10 cellular contexts compared by ENCODE assay signal in the genomic region with DNA sequence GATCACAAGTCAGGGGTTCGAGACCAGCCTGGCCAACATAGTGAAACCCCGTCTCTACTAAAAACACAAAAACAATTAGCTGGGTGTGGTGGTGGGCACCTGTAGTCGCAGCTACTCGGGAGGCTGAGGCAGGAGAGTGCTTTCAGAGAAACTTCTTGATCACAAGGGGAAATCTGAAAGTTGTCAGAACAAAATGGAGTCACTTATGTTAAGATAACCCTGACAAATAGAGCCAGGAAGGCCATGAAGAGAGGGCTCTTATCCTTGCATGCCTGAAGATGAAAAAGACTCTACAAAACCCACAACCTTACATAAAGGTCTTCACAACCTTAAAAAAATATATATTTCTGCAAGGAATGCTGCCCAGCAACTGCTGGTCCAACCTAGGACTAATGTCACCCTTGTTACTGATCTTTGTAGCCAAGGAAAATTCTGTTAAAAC. TPM values are rescaled to one million over a fixed set of nuclear protein-coding genes. Genes with fewer than 3 reads are reported as not detected.
DNase-seq lines count a peak whose midpoint lies in the region; ATAC-seq, FAIRE-seq and TF ChIP-seq lines count a peak whose summit lies in the region.
"Had no signal": no experiment of that assay in that cellular context is flagged by ENCODE, and none has a peak within 500 bp of the region (broad histone marks: within the 10 kb centered on the region; RNA-seq: fewer than 3 reads in every experiment).

No MANE protein-coding gene starts in this region.

- no peak overlapping the region for H2AFZ ChIP-seq in MM.1S (ENCODE audit: low read length)
- H2AFZ ChIP-seq in neural progenitor cell (replicated peaks): no peak overlapping the region

- TF ChIP-seq EP300 in tibial nerve (IDR thresholded peaks at IDR 0.05): no peak

- H4K20me1 ChIP-seq in MM.1S (ENCODE audit: insufficient read depth, low read length) (no peaks in the 10 kb centered on the region), neural progenitor cell (ENCODE audit: low read depth) (no peaks in the 10 kb centered on the region)

- H3K36me3 ChIP-seq in MM.1S (replicated peaks; ENCODE audit: insufficient read depth, low read length): no peaks in the 10 kb centered on the region
- H3K36me3 ChIP-seq in neural progenitor cell: peaks cover 4% of the 10 kb centered on the region
- peaks cover 0 to 3% (median 0%) of the 10 kb centered on the region in 3 donors for H3K36me3 ChIP-seq in tibial nerve

- H3K9me3 ChIP-seq in MM.1S (replicated peaks; ENCODE audit: insufficient read depth, low read length) (no peaks in the 10 kb centered on the region), neural progenitor cell (ENCODE audit: low read depth) (no peaks in the 10 kb centered on the region), tibial nerve (no peaks in the 10 kb centered on the region)
- H3K9me3 ChIP-seq: SJCRH30 had no signal

- ATAC-seq in HG03432 (IDR thresholded peaks at IDR 0.05; ENCODE audit: unreplicated experiment): no peak

- H3K27me3 Mint-ChIP-seq in CD14-positive monocyte (ENCODE audit: low read depth in 3 of 3) (peaks cover 0 to 3% (median 0%) of the 10 kb centered on the region in 3 donors), neural progenitor cell (ENCODE audit: insufficient read depth, low read depth) (no peaks in the 10 kb centered on the region)
- H3K27me3 Mint-ChIP-seq in dendritic cell treated with granulocyte-macrophage colony-stimulating factor and Interleukin-4, amounts not matched to agents 40 ng/mL and 50 ng/mL, for 4 days: no peaks in the 10 kb centered on the region

- H3K4me3 ChIP-seq in MM.1S (ENCODE audit: low read length) (no peak overlapping the region), neural progenitor cell (peak overlapping the region; percentile 100), tibial nerve (peak overlapping the region in 2 of 4 donors; percentile 57 to 77)

- H3K27ac ChIP-seq in MM.1S (ENCODE audit: low read length): no peak overlapping the region
- no peak overlapping the region for H3K27ac ChIP-seq in neural progenitor cell
- H3K27ac ChIP-seq in tibial nerve: peak overlapping the region in 1 of 4 donors; percentile 96

- DNase-seq in CD14-positive monocyte (ENCODE audit: low spot score): no peak
- no peak for DNase-seq in MM.1S
- DNase-seq in neural progenitor cell (ENCODE audit: low spot score): no peak
- DNase-seq in NCI-H187 treated with DMSO at 0.1 percent for 48 hours (lab: John Stamatoyannopoulos, UW): no peak
- no peak for DNase-seq in tibial nerve (ENCODE audit: low spot score in 2 of 2)
- DNase-seq in D721Med (ENCODE audit: insufficient read length, low spot score): no peak
- DNase-seq: KBM-7, SJCRH30 had no signal

- H3K4me1 Mint-ChIP-seq in CD14-positive monocyte: peaks cover 69% of the 10 kb centered on the region
- H3K4me1 Mint-ChIP-seq in dendritic cell treated with granulocyte-macrophage colony-stimulating factor and Interleukin-4, amounts not matched to agents 40 ng/mL and 50 ng/mL, for 4 days (ENCODE audit: low read depth): peaks cover 60% of the 10 kb centered on the region
- H3K4me1 Mint-ChIP-seq in neural progenitor cell: peaks cover 17% of the 10 kb centered on the region

- H3K79me2 ChIP-seq in MM.1S (ENCODE audit: low read length): peaks cover 13% of the 10 kb centered on the region; the same call in 1 of the 2 replicates
- H3K79me2 ChIP-seq in neural progenitor cell (ENCODE audit: low read depth): peaks cover 27% of the 10 kb centered on the region

- FAIRE-seq in D721Med (lab: Jason Lieb, UNC): no peak

- H3K4me1 ChIP-seq in MM.1S (ENCODE audit: low read length): no peaks in the 10 kb centered on the region
- H3K4me1 ChIP-seq in neural progenitor cell: peaks cover 7% of the 10 kb centered on the region
- peaks cover 0 to 44% (median 12%) of the 10 kb centered on the region in 4 donors for H3K4me1 ChIP-seq in tibial nerve

- no peak for TF ChIP-seq POLR2A in tibial nerve (IDR thresholded peaks at IDR 0.05)

- H3K9me3 Mint-ChIP-seq in CD14-positive monocyte: peaks cover 0 to 8% (median 0%) of the 10 kb centered on the region in 7 donors
- no peaks in the 10 kb centered on the region for H3K9me3 Mint-ChIP-seq in dendritic cell treated with granulocyte-macrophage colony-stimulating factor and Interleukin-4, amounts not matched to agents 40 ng/mL and 50 ng/mL, for 4 days
- no peaks in the 10 kb centered on the region for H3K9me3 Mint-ChIP-seq in neural progenitor cell

- H3K9ac ChIP-seq in MM.1S (ENCODE audit: low read length) (no peak overlapping the region), neural progenitor cell (no peak overlapping the region)

- WGBS in tibial nerve, 2 donors: 91 to 93% methylated on average over 4 of the region's 4 CpGs

- TF ChIP-seq CTCF in CD14-positive monocyte (IDR thresholded peaks at IDR 0.05): no peak
- no peak for TF ChIP-seq CTCF in MM.1S (IDR thresholded peaks at IDR 0.05; ENCODE audit: low read length)
- no peak for TF ChIP-seq CTCF in neural progenitor cell (IDR thresholded peaks at IDR 0.05)
- TF ChIP-seq CTCF in tibial nerve (IDR thresholded peaks at IDR 0.05): no peak
- TF ChIP-seq CTCF in D721Med (IDR thresholded peaks at IDR 0.05; ENCODE audit: insufficient read depth, missing control alignments): no peak

- intact Hi-C loops in CD14-positive monocyte (cut with micrococcal nuclease): no loop called here
- intact Hi-C loops in dendritic cell treated with granulocyte-macrophage colony-stimulating factor and Interleukin-4, amounts not matched to agents 40 ng/mL and 50 ng/mL, for 4 days (cut with micrococcal nuclease): no loop called here

- H3K9me2 ChIP-seq in MM.1S (replicated peaks; ENCODE audit: insufficient read depth, low read length): no peaks in the 10 kb centered on the region

- H3K27me3 ChIP-seq in MM.1S (replicated peaks; ENCODE audit: insufficient read depth, low read length): no peaks in the 10 kb centered on the region
- peaks cover 3% of the 10 kb centered on the region for H3K27me3 ChIP-seq in neural progenitor cell
- H3K27me3 ChIP-seq in tibial nerve: no peaks in the 10 kb centered on the region
- H3K27me3 ChIP-seq: SJCRH30 had no signal

- H3K4me3 Mint-ChIP-seq in CD14-positive monocyte (peak overlapping the region; percentile 59 to 69), neural progenitor cell (peak overlapping the region; percentile 98)
- peak overlapping the region; percentile 71 for H3K4me3 Mint-ChIP-seq in dendritic cell treated with granulocyte-macrophage colony-stimulating factor and Interleukin-4, amounts not matched to agents 40 ng/mL and 50 ng/mL, for 4 days

- H3K27ac Mint-ChIP-seq in CD14-positive monocyte (peak overlapping the region; percentile 88 to 100 (median 99)), neural progenitor cell (no peak overlapping the region)
- peak overlapping the region; percentile 98 for H3K27ac Mint-ChIP-seq in dendritic cell treated with granulocyte-macrophage colony-stimulating factor and Interleukin-4, amounts not matched to agents 40 ng/mL and 50 ng/mL, for 4 days

- H3F3A ChIP-seq in MM.1S (ENCODE audit: insufficient read depth, low read length): peaks cover 16% of the 10 kb centered on the region
- peaks cover 5% of the 10 kb centered on the region for H3F3A ChIP-seq in neural progenitor cell (ENCODE audit: low read depth)

- H3K36me3 Mint-ChIP-seq in CD14-positive monocyte: peaks cover 4 to 8% of the 10 kb centered on the region in 2 donors
- peaks cover 7% of the 10 kb centered on the region for H3K36me3 Mint-ChIP-seq in dendritic cell treated with granulocyte-macrophage colony-stimulating factor and Interleukin-4, amounts not matched to agents 40 ng/mL and 50 ng/mL, for 4 days (ENCODE audit: low read depth)
- H3K36me3 Mint-ChIP-seq in neural progenitor cell: peaks cover 25% of the 10 kb centered on the region

- 0 out of 2 replicates have a peak overlapping the region, but pooled peaks have one; percentile 37 for H3K4me2 ChIP-seq in MM.1S (ENCODE audit: low read depth, low read length)
- peak overlapping the region; percentile 94 for H3K4me2 ChIP-seq in neural progenitor cell

RNA-seq across cellular contexts. Expression of a gene that starts 1.2 kb away (rescaled TPM):
- polyA plus RNA-seq in CD14-positive monocyte: 10 to 100 TPM; 76.4 to 90.9 TPM
- total RNA-seq in neural progenitor cell (ENCODE audit: low replicate concordance): 46.6 and 59.7 TPM in 2 replicates
- 10 to 100 TPM; 33.7 to 54.0 (median 38.8) TPM for total RNA-seq in tibial nerve

RNA-seq across cellular contexts. Expression of a gene that starts 15.3 kb away (rescaled TPM):
- not detected for polyA plus RNA-seq in CD14-positive monocyte
- total RNA-seq in neural progenitor cell (ENCODE audit: low replicate concordance) (5.4 and 6.0 TPM in 2 replicates), tibial nerve (under 1 TPM in 1 of 4 donors, not detected in 3; 0.21 TPM)
